Comparison of ENCODE assay signal across 16 cellular contexts in genomic region chr1:175234639-175235038, GRCh38. TPM values are rescaled to one million over a fixed set of nuclear protein-coding genes. Genes with fewer than 3 reads are reported as not detected.
A peak's percentile ranks its signal among the peaks of the same experiment; 100 is the strongest.
DNase-seq lines count a peak whose midpoint lies in the region; ATAC-seq, FAIRE-seq and TF ChIP-seq lines count a peak whose summit lies in the region.
"Had no signal": no experiment of that assay in that cellular context is flagged by ENCODE, and none has a peak within 500 bp of the region (broad histone marks: within the 10 kb centered on the region; RNA-seq: fewer than 3 reads in every experiment).

No MANE protein-coding gene starts in this region.

- H3K79me2 ChIP-seq in keratinocyte (ENCODE audit: control insufficient read depth, insufficient read depth, low read length) = no peaks in the 10 kb centered on the region

- H3K27me3 Mint-ChIP-seq in MCF 10A (ENCODE audit: insufficient read depth, unreplicated experiment) (no peaks in the 10 kb centered on the region), WTC11 (ENCODE audit: low read depth) (peaks cover 6% of the 10 kb centered on the region; the same call in 1 of the 2 replicates)

- H3K4me1 Mint-ChIP-seq in MCF 10A (ENCODE audit: insufficient read depth, unreplicated experiment) (no peaks in the 10 kb centered on the region), WTC11 (peaks cover 6% of the 10 kb centered on the region; the same call in 1 of the 2 replicates)

- H3K4me3 Mint-ChIP-seq in MCF 10A (ENCODE audit: unreplicated experiment) (no peak overlapping the region), WTC11 (no peak overlapping the region)

- no TSS peak for BruUV-seq in MCF 10A (replicated peaks; lab: Mats Ljungman, UMichigan)

- no peaks in the 10 kb centered on the region for H4K20me1 ChIP-seq in keratinocyte (ENCODE audit: control insufficient read depth, extremely low read depth, insufficient read depth, low read length)

- H3K9me3 ChIP-seq in breast epithelium = no peaks in the 10 kb centered on the region
- H3K9me3 ChIP-seq in keratinocyte (ENCODE audit: control insufficient read depth, low read depth, low read length) = no peaks in the 10 kb centered on the region

- no peak overlapping the region for H3K27ac Mint-ChIP-seq in MCF 10A (ENCODE audit: low read depth, unreplicated experiment)
- H3K27ac Mint-ChIP-seq in WTC11 = no peak overlapping the region

- CTCF ChIA-PET in MCF 10A (lab: Yijun Ruan, JAX) (interaction anchor here (0.7 to 6.9 kb wide), 7 partner anchors 10 to 83 kb away, joined by 3 to 22 read pairs (median 4); no protein-coding TSS in a partner anchor), WTC11 (lab: Charles Lee) (interaction anchor here (2.4 kb wide), 1 partner anchor 83 kb away, joined by 7 read pairs; no protein-coding TSS in a partner anchor)

- H2AFZ ChIP-seq in keratinocyte (ENCODE audit: control insufficient read depth, low read length) = peak overlapping the region; percentile 86

- H3K27ac ChIP-seq in breast epithelium (no peak overlapping the region), keratinocyte (ENCODE audit: control insufficient read depth, insufficient read depth, low read length) (no peak overlapping the region)

- H3K9me3 Mint-ChIP-seq in MCF 10A (ENCODE audit: unreplicated experiment) = no peaks in the 10 kb centered on the region
- H3K9me3 Mint-ChIP-seq in WTC11 = peaks cover 25% of the 10 kb centered on the region

- TF ChIP-seq POLR2A in breast epithelium (IDR thresholded peaks at IDR 0.05) = no peak

- no peaks in the 10 kb centered on the region for H3K36me3 Mint-ChIP-seq in MCF 10A (ENCODE audit: insufficient read depth, unreplicated experiment)
- no peaks in the 10 kb centered on the region for H3K36me3 Mint-ChIP-seq in WTC11

- intact Hi-C loops in MCF 10A (cut with micrococcal nuclease) (no loop called here), breast epithelium (cut with DNase I; ENCODE audit: low total_unique reads) (no loop called here), cardiac septum (cut with DNase I) (no loop called here)

- ATAC-seq in WTC11 (0 out of 2 replicates have a peak, but pooled peaks have one; percentile 32), HG02759 (IDR thresholded peaks at IDR 0.05; ENCODE audit: unreplicated experiment) (no peak)

- no peaks in the 10 kb centered on the region for H3K9me1 ChIP-seq in keratinocyte (ENCODE audit: control insufficient read depth, extremely low read depth, insufficient read depth, low read length)

- peak; percentile 11 for DNase-seq in MCF 10A (ENCODE audit: unreplicated experiment)
- DNase-seq in breast epithelium (ENCODE audit: low spot score in 2 of 2) = no peak
- DNase-seq in WTC11 (ENCODE audit: low spot score) = no peak
- DNase-seq in keratinocyte (ENCODE audit: low read depth, low spot score) = no peak
- DNase-seq in activated naive CD4-positive, alpha-beta T cell treated with anti-CD3 and anti-CD28 coated beads, Interleukin-2, amount 50 U/mL, for 16 hours = no peak
- DNase-seq in HK-2 (ENCODE audit: unreplicated experiment) = no peak
- no peak for DNase-seq in cardiac septum (ENCODE audit: low spot score)
- DNase-seq: DND-41, NCI-H1048, NCI-H1436, NCI-H1930, NCI-H446, NCI-H69, Right ventricle myocardium superior had no signal

- no peak overlapping the region for H3K4me2 ChIP-seq in keratinocyte (ENCODE audit: control insufficient read depth, extremely low read depth, insufficient read depth, low read depth, low read length)

- H3K27me3 ChIP-seq in breast epithelium (no peaks in the 10 kb centered on the region), keratinocyte (ENCODE audit: control insufficient read depth, extremely low read depth, insufficient read depth, low read length) (no peaks in the 10 kb centered on the region)

- H3K9ac ChIP-seq in keratinocyte (ENCODE audit: control insufficient read depth, extremely low read depth, insufficient read depth, low read length) = no peak overlapping the region

- TF ChIP-seq CTCF in MCF 10A (IDR thresholded peaks at IDR 0.05; ENCODE audit: unreplicated experiment) (no peak), breast epithelium (IDR thresholded peaks at IDR 0.05) (no peak), WTC11 (IDR thresholded peaks at IDR 0.05) (no peak), keratinocyte (optimal IDR thresholded peaks at IDR 0.05 in 1 of 3, IDR thresholded peaks at IDR 0.05 in 1 of 3, conservative IDR thresholded peaks at IDR 0.05 in 1 of 3; ENCODE audit: extremely low read depth in 1 of 3, insufficient read depth in 2 of 3, low read length in 3 of 3) (no peak)

- H3K4me3 ChIP-seq in breast epithelium (no peak overlapping the region), keratinocyte (ENCODE audit: control insufficient read depth in 2 of 3, extremely low read depth in 1 of 3, insufficient read depth in 2 of 3, low read depth in 1 of 3, low read length in 3 of 3) (no peak overlapping the region)

- H3K36me3 ChIP-seq in breast epithelium = no peaks in the 10 kb centered on the region
- H3K36me3 ChIP-seq in keratinocyte (ENCODE audit: control insufficient read depth in 2 of 2, extremely low read depth in 1 of 2, insufficient read depth in 2 of 2, low read length in 2 of 2) = no peaks in the 10 kb centered on the region

- H3K4me1 ChIP-seq in breast epithelium (no peaks in the 10 kb centered on the region), keratinocyte (ENCODE audit: control insufficient read depth, extremely low read depth, insufficient read depth, low read length) (peaks cover 6% of the 10 kb centered on the region)

- dilution Hi-C loops in keratinocyte (cut with MboI; ENCODE audit: extremely low pct_ligation_motif_present, low sequenced_read_pairs) = no loop called here

- POLR2A ChIA-PET in MCF 10A (lab: Yijun Ruan, JAX) = no interaction called here
- POLR2A ChIA-PET in WTC11 (lab: Charles Lee) = no interaction called here

- peak; percentile 5 for FAIRE-seq in keratinocyte (lab: Jason Lieb, UNC)

TF ChIP-seq in WTC11, 78 proteins besides CTCF, POLR2A, EP300 and RAD21:
- TF ChIP-seq ZNF219 (CRISPR knock-in tag; IDR thresholded peaks at IDR 0.05; ENCODE audit: borderline replicate concordance) (no peak), TP53 (CRISPR knock-in tag; IDR thresholded peaks at IDR 0.05) (no peak), JUN (CRISPR knock-in tag; IDR thresholded peaks at IDR 0.05) (no peak), TEAD1 (CRISPR knock-in tag; IDR thresholded peaks at IDR 0.05) (no peak), ZNF121 (CRISPR knock-in tag; IDR thresholded peaks at IDR 0.05) (no peak), ERG (CRISPR knock-in tag; IDR thresholded peaks at IDR 0.05) (no peak), ATF1 (CRISPR knock-in tag; IDR thresholded peaks at IDR 0.05) (no peak), AR (CRISPR knock-in tag; IDR thresholded peaks at IDR 0.05) (no peak), USF1 (CRISPR knock-in tag; IDR thresholded peaks at IDR 0.05) (no peak), ZNF416 (CRISPR knock-in tag; IDR thresholded peaks at IDR 0.05) (no peak)

RNA-seq across cellular contexts. Expression of gene KIAA0040, which starts 42.1 kb away (rescaled TPM):
- total RNA-seq in MCF 10A (2022) (26.7 and 27.7 TPM in 2 replicates), breast epithelium (100 to 1,000 TPM in 1 of 3 donors, 10 to 100 TPM in 2; 43.6 to 160 (median 56.9) TPM), WTC11 (2021) (8.8 to 15.0 TPM (median 11.9 TPM) in 3 replicates), cardiac septum (9.7 TPM)
- 40.8 to 70.0 TPM (median 57.9 TPM) in 3 replicates for polyA plus RNA-seq in keratinocyte
- polyA plus RNA-seq in keratinocyte (2011; ENCODE audit: low read depth) = 12.1 TPM
- 34.3 and 56.5 TPM in 2 replicates for polyA plus RNA-seq in keratinocyte (2011; cell fraction: cytosol; rRNA removed)
- 46.6 and 47.4 TPM in 2 replicates for polyA plus RNA-seq in keratinocyte (2011; cell fraction: nucleus; rRNA removed)
- polyA plus RNA-seq in keratinocyte (2012; ENCODE audit: low replicate concordance) = 12.5 and 40.7 TPM in 2 replicates
- polyA minus RNA-seq in keratinocyte = 50.7 to 75.0 TPM (median 60.1 TPM) in 3 replicates
- 39.3 TPM for polyA minus RNA-seq in keratinocyte (2011; cell fraction: cytosol; rRNA and poly(A)+ RNA removed)
- polyA minus RNA-seq in keratinocyte (2011; cell fraction: nucleus; rRNA and poly(A)+ RNA removed) = 24.7 and 42.9 TPM in 2 replicates
- total RNA-seq: G401 had no signal
